Comparison of ENCODE assay signal across 8 cellular contexts in the genomic region with DNA sequence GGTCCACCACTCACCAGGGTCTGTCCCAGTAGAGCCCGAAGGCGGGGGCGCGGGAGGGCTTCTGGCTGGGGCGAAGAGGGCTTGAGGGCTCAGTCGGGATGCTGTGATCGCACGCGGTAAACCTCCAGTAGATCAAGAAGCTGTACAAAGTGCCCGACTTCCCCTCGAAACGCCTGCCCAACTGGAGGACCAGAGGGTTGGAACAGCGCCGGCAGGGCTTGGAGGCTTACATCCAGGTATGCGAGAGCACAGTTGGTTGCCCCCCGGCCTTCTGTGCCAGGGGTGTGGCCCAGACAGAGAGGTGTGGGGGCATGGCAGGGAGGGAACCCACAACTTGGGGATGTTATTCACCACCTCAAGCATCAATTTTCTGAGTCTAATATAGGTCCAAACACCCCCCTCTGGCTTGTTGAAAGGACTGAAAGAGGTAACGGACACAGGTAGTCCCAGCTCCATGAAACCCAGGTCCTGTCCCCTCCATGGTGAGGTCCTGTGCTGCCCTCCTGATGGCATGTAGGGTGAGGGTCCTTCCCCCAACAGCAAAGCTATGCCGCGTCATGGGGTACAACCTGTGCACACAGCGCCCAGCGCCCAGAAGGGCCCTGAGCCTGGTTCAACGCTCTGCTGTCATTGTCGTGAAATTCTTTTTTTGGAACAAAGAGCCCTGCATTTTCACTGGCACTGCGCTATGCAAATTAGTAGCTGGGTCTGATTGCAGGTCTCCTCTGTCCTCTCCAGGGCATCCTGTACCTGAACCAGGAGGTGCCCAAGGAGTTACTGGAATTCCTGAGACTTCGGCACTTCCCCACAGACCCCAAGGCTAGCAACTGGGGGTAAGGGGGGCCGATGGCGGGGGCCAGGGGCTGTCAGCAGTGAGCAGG. TPM values are rescaled to one million over a fixed set of nuclear protein-coding genes. Genes with fewer than 3 reads are reported as not detected.
DNase-seq lines count a peak whose midpoint lies in the region; ATAC-seq, FAIRE-seq and TF ChIP-seq lines count a peak whose summit lies in the region.

No MANE protein-coding gene starts in this region.

- intact Hi-C loops in kidney (cut with DNase I) = no loop called here

- H3K36me3 ChIP-seq in kidney (ENCODE audit: control insufficient read depth in 1 of 2, insufficient read depth in 2 of 2, low read length in 2 of 2) (peaks cover 23 to 24% of the 10 kb centered on the region in 2 donors), tibial nerve (peaks cover 5 to 42% (median 17%) of the 10 kb centered on the region in 3 donors)

- peaks cover 0 to 23% of the 10 kb centered on the region in 2 donors for H3K27me3 ChIP-seq in tibial nerve

- no peaks in the 10 kb centered on the region for H3K9me3 Mint-ChIP-seq in activated T-cell treated with anti-CD3 and anti-CD28 coated beads, Interleukin-2, amount 50 U/mL, for 24 hours

- peaks cover 28% of the 10 kb centered on the region for H3K4me1 Mint-ChIP-seq in activated T-cell treated with anti-CD3 and anti-CD28 coated beads, Interleukin-2, amount 50 U/mL, for 24 hours (ENCODE audit: low read depth)

- FAIRE-seq in kidney (lab: Jason Lieb, UNC) = no peak

- TF ChIP-seq POLR2A in tibial nerve (IDR thresholded peaks at IDR 0.05) = no peak

- no peak for TF ChIP-seq CTCF in AG09309 (IDR thresholded peaks at IDR 0.05; ENCODE audit: control insufficient read depth, insufficient read depth, low read depth, low read length, missing control alignments)
- no peak for TF ChIP-seq CTCF in kidney (IDR thresholded peaks at IDR 0.05; ENCODE audit: borderline replicate concordance, extremely low read depth, insufficient read depth)
- no peak for TF ChIP-seq CTCF in tibial nerve (IDR thresholded peaks at IDR 0.05)

- no peak for DNase-seq in AG09309 (ENCODE audit: low read depth)
- DNase-seq in activated T-cell treated with anti-CD3 and anti-CD28 coated beads, Interleukin-2, amount 50 U/mL, for 24 hours = no peak
- DNase-seq in kidney = peak; percentile 81
- no peak for DNase-seq in tibial nerve (ENCODE audit: low spot score in 2 of 2)
- DNase-seq in medulla oblongata (ENCODE audit: extremely low spot score) = no peak
- no peak for DNase-seq in ecto neural progenitor cell (ENCODE audit: low spot score)

- TF ChIP-seq EP300 in tibial nerve (IDR thresholded peaks at IDR 0.05) = no peak

- H3K36me3 Mint-ChIP-seq in activated T-cell treated with anti-CD3 and anti-CD28 coated beads, Interleukin-2, amount 50 U/mL, for 24 hours (ENCODE audit: low read depth) = peaks cover 33% of the 10 kb centered on the region

- ATAC-seq in GM18498 (IDR thresholded peaks at IDR 0.05; ENCODE audit: unreplicated experiment) (peak; percentile 21), HG03097 (IDR thresholded peaks at IDR 0.05; ENCODE audit: low FRiP score, unreplicated experiment) (peak; percentile 2)

- H3K27me3 Mint-ChIP-seq in activated T-cell treated with anti-CD3 and anti-CD28 coated beads, Interleukin-2, amount 50 U/mL, for 24 hours = peaks cover 20% of the 10 kb centered on the region

- WGBS in tibial nerve, 2 donors = 26 to 33% methylated on average over 22 of the region's 27 CpGs

- H3K27ac ChIP-seq in kidney (ENCODE audit: low read depth in 2 of 2, low read length in 2 of 2) (no peak overlapping the region), tibial nerve (peak overlapping the region in 1 of 4 donors; percentile 49)

- H3K4me3 Mint-ChIP-seq in activated T-cell treated with anti-CD3 and anti-CD28 coated beads, Interleukin-2, amount 50 U/mL, for 24 hours = peak overlapping the region; percentile 49

- no peak overlapping the region for H3K27ac Mint-ChIP-seq in activated T-cell treated with anti-CD3 and anti-CD28 coated beads, Interleukin-2, amount 50 U/mL, for 24 hours

- H3K4me1 ChIP-seq in kidney (ENCODE audit: control insufficient read depth in 1 of 2, insufficient read depth in 1 of 2, low read depth in 1 of 2, low read length in 2 of 2) (peaks cover 4 to 17% of the 10 kb centered on the region in 2 donors), tibial nerve (peaks cover 0 to 30% (median 23%) of the 10 kb centered on the region in 4 donors)

- H3K9me3 ChIP-seq in kidney (ENCODE audit: control insufficient read depth in 1 of 2, low read length in 2 of 2) = no peaks in the 10 kb centered on the region
- no peaks in the 10 kb centered on the region for H3K9me3 ChIP-seq in tibial nerve

- H3K9ac ChIP-seq in kidney (ENCODE audit: low read length in 2 of 2) = no peak overlapping the region

- H3K4me3 ChIP-seq in AG09309 (ENCODE audit: control insufficient read depth, low read depth, low read length) (peak overlapping the region; percentile 14), kidney (ENCODE audit: low read length in 2 of 2) (peak overlapping the region in 1 of 2 donors; percentile 38), tibial nerve (peak overlapping the region; percentile 27 to 58 (median 42))

RNA-seq across cellular contexts. Expression of gene SNX22, which starts 1.2 kb away (rescaled TPM):
- 4.6 TPM for total RNA-seq in kidney
- polyA plus RNA-seq in kidney (ENCODE audit: insufficient read depth, low read depth, low replicate concordance) = 1.1 TPM
- 10 to 100 TPM in 3 of 4 donors, 1 to 10 TPM in 1; 1.2 to 45.9 (median 28.7) TPM for total RNA-seq in tibial nerve

RNA-seq across cellular contexts. Expression of gene PPIB, which starts 10.1 kb away (rescaled TPM):
- total RNA-seq in kidney = 484 TPM
- 705 TPM for polyA plus RNA-seq in kidney (ENCODE audit: insufficient read depth, low read depth, low replicate concordance)
- 100 to 1,000 TPM; 168 to 290 (median 214) TPM for total RNA-seq in tibial nerve

RNA-seq across cellular contexts. Expression of gene SNX1, which starts 57.0 kb away (rescaled TPM):
- total RNA-seq in kidney (148 TPM), tibial nerve (100 to 1,000 TPM; 102 to 128 (median 108) TPM)
- polyA plus RNA-seq in kidney (ENCODE audit: insufficient read depth, low read depth, low replicate concordance) = 81.2 TPM

RNA-seq across cellular contexts. Expression of gene CIAO2A, which starts 59.1 kb away (rescaled TPM):
- total RNA-seq in kidney = 41.6 TPM
- polyA plus RNA-seq in kidney (ENCODE audit: insufficient read depth, low read depth, low replicate concordance) = 92.4 TPM
- 10 to 100 TPM; 22.9 to 46.9 (median 32.7) TPM for total RNA-seq in tibial nerve
